In the genomic region with DNA sequence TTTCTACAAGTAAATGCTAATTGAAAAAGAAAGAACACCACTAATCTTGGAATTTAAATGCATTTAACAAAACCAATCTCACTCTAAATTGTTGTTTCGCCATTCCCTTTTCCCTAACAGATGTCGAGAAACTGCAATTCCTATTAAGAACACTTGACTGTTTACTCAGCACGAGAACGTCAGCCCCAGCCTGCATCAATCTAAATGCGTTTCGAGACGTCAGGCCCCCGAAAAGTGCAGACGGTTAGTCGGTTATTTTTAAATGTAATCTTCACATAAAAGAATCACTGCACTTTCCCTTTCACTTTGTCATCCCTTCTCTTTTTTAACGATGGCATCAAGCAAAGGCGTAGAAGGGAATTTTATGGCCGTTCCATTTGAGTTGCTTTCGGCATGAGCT, we compare ENCODE assay signal across 8 cellular contexts.
DNase-seq lines count a peak whose midpoint lies in the region; ATAC-seq and TF ChIP-seq lines count a peak whose summit lies in the region.

No MANE protein-coding gene starts in this region.

- no peak overlapping the region for H2BK5ac ChIP-seq in H9 (ENCODE audit: insufficient read length, low read length)

- no peak overlapping the region for H2BK120ac ChIP-seq in H9 (ENCODE audit: low read depth, low read length, poor library complexity, severe bottlenecking)

- H4K8ac ChIP-seq in H9 (replicated peaks; ENCODE audit: insufficient read length, low read depth, low read length), result no peak overlapping the region

- no peak overlapping the region for H4K91ac ChIP-seq in H9 (ENCODE audit: insufficient read length, low read depth, low read length)

- no peak overlapping the region for H2BK15ac ChIP-seq in H9 (ENCODE audit: low read depth, low read length)

- no peak overlapping the region for H3K18ac ChIP-seq in H9 (ENCODE audit: insufficient read length, low read depth, low read length)

- DNase-seq in H9, result no peak
- DNase-seq in endodermal cell, result no peak
- DNase-seq in stimulated activated CD4-positive, alpha-beta T cell treated with anti-CD3 and anti-CD28 coated beads, Interleukin-1b, Interleukin-23, amount 100 ng/mL, for 4 hours (ENCODE audit: low read depth in 2 of 2), result peak; percentile 8 to 11
- DNase-seq in Peyer's patch, result no peak

- H4K5ac ChIP-seq in H9 (ENCODE audit: insufficient read length, low read depth, low read length), result no peak overlapping the region

- H3K4me1 Mint-ChIP-seq in H9 (peaks cover 78 to 84% of the 10 kb centered on the region in 2 experiments), endodermal cell (peaks cover 51% of the 10 kb centered on the region)

- H3K36me3 ChIP-seq in endodermal cell (ENCODE audit: control insufficient read depth, insufficient read depth, low read length), result no peaks in the 10 kb centered on the region
- no peaks in the 10 kb centered on the region for H3K36me3 ChIP-seq in Peyer's patch

- no peak overlapping the region for H3K4me3 ChIP-seq in endodermal cell (ENCODE audit: low read length)
- peak overlapping the region in 1 of 4 donors; percentile 28 for H3K4me3 ChIP-seq in Peyer's patch

- no peaks in the 10 kb centered on the region for H3K9me3 ChIP-seq in H9 (ENCODE audit: control insufficient read depth, low read depth, low read length)
- H3K9me3 ChIP-seq in endodermal cell (ENCODE audit: control insufficient read depth, low read length), result no peaks in the 10 kb centered on the region
- H3K9me3 ChIP-seq in Peyer's patch, result no peaks in the 10 kb centered on the region

- no peak overlapping the region for H3K27ac ChIP-seq in H9 (ENCODE audit: insufficient read length, low read depth, low read length)
- no peak overlapping the region for H3K27ac ChIP-seq in VCaP
- no peak overlapping the region for H3K27ac ChIP-seq in endodermal cell (ENCODE audit: low read depth, low read length)
- H3K27ac ChIP-seq in Peyer's patch, result no peak overlapping the region

- H3K9ac ChIP-seq in H9 (ENCODE audit: extremely low read depth, insufficient read length, low read length) (no peak overlapping the region), endodermal cell (ENCODE audit: extremely low read depth, low read length, poor library complexity, severe bottlenecking) (no peak overlapping the region)

- H2AFZ ChIP-seq in H9 (ENCODE audit: low read length), result peak overlapping the region; percentile 6

- H3K4me3 Mint-ChIP-seq in H9 (no peak overlapping the region), endodermal cell (no peak overlapping the region)

- H3K56ac ChIP-seq in H9 (ENCODE audit: insufficient read length, low read depth, low read length), result no peak overlapping the region

- no peaks in the 10 kb centered on the region for H4K20me1 ChIP-seq in H9 (ENCODE audit: control insufficient read depth, insufficient read depth, insufficient read length)

- H3T11ph ChIP-seq in H9 (ENCODE audit: low read length), result no peak overlapping the region

- H2BK12ac ChIP-seq in H9 (ENCODE audit: insufficient read length, low read depth, low read length), result no peak overlapping the region

- no peak overlapping the region for H3K23ac ChIP-seq in H9 (ENCODE audit: insufficient read length, low read depth, low read length)

- H3K79me1 ChIP-seq in H9 (ENCODE audit: insufficient read depth, low read depth, low read length, poor library complexity, severe bottlenecking), result no peaks in the 10 kb centered on the region

- H3K36me3 Mint-ChIP-seq in H9 (ENCODE audit: insufficient read depth in 1 of 3, low read depth in 3 of 3) (no peaks in the 10 kb centered on the region), endodermal cell (ENCODE audit: low read depth) (no peaks in the 10 kb centered on the region)

- H3K4me1 ChIP-seq in H9 (ENCODE audit: insufficient read depth, low read length) (peaks cover 25% of the 10 kb centered on the region), endodermal cell (ENCODE audit: control insufficient read depth, insufficient read depth, low read length) (peaks cover 13% of the 10 kb centered on the region), Peyer's patch (no peaks in the 10 kb centered on the region)

- H3K27ac Mint-ChIP-seq in H9, result peak overlapping the region in 2 of 3 experiments; percentile 32 to 80; a peak in 4 of 7 replicates
- no peak overlapping the region for H3K27ac Mint-ChIP-seq in endodermal cell

- no peak for TF ChIP-seq CTCF in H9 (conservative IDR thresholded peaks at IDR 0.05)
- TF ChIP-seq CTCF in VCaP (conservative IDR thresholded peaks at IDR 0.05), result 0 out of 2 replicates have a peak, but pooled peaks have one; percentile 3
- TF ChIP-seq CTCF in endodermal cell (conservative IDR thresholded peaks at IDR 0.05), result peak; percentile 53
- no peak for TF ChIP-seq CTCF in Peyer's patch (IDR thresholded peaks at IDR 0.05)

- H3K27me3 Mint-ChIP-seq in H9 (ENCODE audit: low read depth), result no peaks in the 10 kb centered on the region
- no peaks in the 10 kb centered on the region for H3K27me3 Mint-ChIP-seq in endodermal cell (ENCODE audit: insufficient read depth)

- H3K23me2 ChIP-seq in H9 (ENCODE audit: insufficient read length, low read depth, low read length, poor library complexity, severe bottlenecking), result no peaks in the 10 kb centered on the region

- no peak overlapping the region for H3K14ac ChIP-seq in H9 (ENCODE audit: insufficient read depth, low read length)

- no CpG with 5 or more reads among the region's 14 CpGs for WGBS in H9 (ENCODE audit: extremely low coverage, insufficient read length, low lambda C conversion rate)
- WGBS in endodermal cell (ENCODE audit: insufficient coverage in 1 of 2, insufficient read length in 1 of 2), 2 experiments, result 78% methylated on average over 6 to 14 of the region's 14 CpGs

- no peak overlapping the region for H3K4ac ChIP-seq in H9 (ENCODE audit: low read depth, low read length)

- no peak overlapping the region for H3K4me2 ChIP-seq in H9 (ENCODE audit: insufficient read depth, insufficient read length, low read length)

- H3K9me3 Mint-ChIP-seq in H9 (peaks cover 0 to 3% of the 10 kb centered on the region in 2 experiments; a peak in 1 of 5 replicates), endodermal cell (no peaks in the 10 kb centered on the region)

- ATAC-seq in HG02678 (IDR thresholded peaks at IDR 0.05; ENCODE audit: unreplicated experiment) (no peak), HG02870 (IDR thresholded peaks at IDR 0.05; ENCODE audit: unreplicated experiment) (no peak), GM18511 (IDR thresholded peaks at IDR 0.05; ENCODE audit: unreplicated experiment) (no peak)

- H3K79me2 ChIP-seq in H9 (ENCODE audit: insufficient read depth, low read length), result no peaks in the 10 kb centered on the region

- TF ChIP-seq POLR2A in Peyer's patch (IDR thresholded peaks at IDR 0.05), result no peak

- no peak overlapping the region for H2AK5ac ChIP-seq in H9 (ENCODE audit: insufficient read length, low read length)

- H2BK20ac ChIP-seq in H9 (ENCODE audit: low read depth, low read length, poor library complexity, severe bottlenecking), result no peak overlapping the region

- no peaks in the 10 kb centered on the region for H3K27me3 ChIP-seq in H9 (ENCODE audit: insufficient read depth, low read length)
- no peaks in the 10 kb centered on the region for H3K27me3 ChIP-seq in endodermal cell (ENCODE audit: control insufficient read depth, insufficient read depth, low read length, poor library complexity, severe bottlenecking)
- no peaks in the 10 kb centered on the region for H3K27me3 ChIP-seq in Peyer's patch

Comparison
In these comparisons a context has a peak if more than half of its experiments do, and no peak if none do; other contexts are left out.
1. DNase-seq: peak in stimulated activated CD4-positive, alpha-beta T cell treated with anti-CD3 and anti-CD28 coated beads, Interleukin-1b, Interleukin-23, amount 100 ng/mL, for 4 hours (2 of 2); none in H9 (single experiment), endodermal cell (single experiment) and Peyer's patch (0 of 3).
2. CTCF ChIP-seq: peak in VCaP (single experiment) and endodermal cell (single experiment); none in H9 (single experiment) and Peyer's patch (0 of 6).